1 cellular context compared by ENCODE assay signal in the genomic region with DNA sequence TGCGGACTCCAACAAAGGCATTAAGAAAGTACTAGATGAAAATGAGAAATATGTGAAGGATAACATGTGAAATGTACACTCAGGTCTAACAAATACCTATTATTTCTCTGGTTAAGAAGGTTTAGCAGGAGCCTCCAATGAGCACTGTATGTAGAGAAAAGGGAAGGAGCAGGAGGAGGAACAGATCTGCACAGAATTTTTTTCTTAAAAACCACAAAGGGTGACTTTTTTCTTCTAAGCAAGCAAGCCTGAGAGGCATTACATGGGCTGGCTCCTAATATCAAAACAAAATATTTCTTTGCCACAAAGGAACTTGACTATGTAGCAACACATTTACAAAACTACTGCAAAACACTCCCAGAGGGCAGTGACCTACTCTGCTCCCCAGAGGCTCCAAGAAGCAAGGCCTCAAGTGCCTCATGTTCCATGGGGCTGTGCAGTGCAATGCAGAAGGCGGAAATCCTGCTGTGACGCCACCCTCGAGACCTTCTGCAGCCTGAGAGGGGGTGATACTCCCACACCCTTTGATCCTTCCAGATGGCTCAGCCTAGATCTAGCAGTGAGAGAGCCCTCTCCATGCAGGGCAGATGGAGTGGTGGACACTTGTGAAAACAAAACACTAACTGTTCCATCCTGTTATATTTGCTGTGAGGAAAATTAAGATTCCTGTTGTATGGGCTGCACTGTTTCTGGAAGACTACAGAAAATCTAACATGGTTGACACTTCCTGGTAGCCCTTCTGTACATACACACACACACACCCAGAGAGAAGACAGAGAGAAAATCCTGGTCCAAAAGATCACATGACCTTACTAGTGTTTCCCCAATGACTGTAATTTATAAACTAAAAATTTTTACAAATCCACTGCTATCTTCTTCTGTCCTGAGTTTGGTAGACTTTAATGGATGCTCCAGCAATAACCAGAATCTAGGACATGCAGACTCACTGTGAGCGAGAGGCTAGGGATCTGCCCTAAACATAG.
TF ChIP-seq lines count a peak whose summit lies in the region.

No MANE protein-coding gene starts in this region.

TF ChIP-seq in K562, 482 proteins besides CTCF, POLR2A, EP300 and RAD21 (continued from another document and continues in another):
- TF ChIP-seq, protein P1, sequence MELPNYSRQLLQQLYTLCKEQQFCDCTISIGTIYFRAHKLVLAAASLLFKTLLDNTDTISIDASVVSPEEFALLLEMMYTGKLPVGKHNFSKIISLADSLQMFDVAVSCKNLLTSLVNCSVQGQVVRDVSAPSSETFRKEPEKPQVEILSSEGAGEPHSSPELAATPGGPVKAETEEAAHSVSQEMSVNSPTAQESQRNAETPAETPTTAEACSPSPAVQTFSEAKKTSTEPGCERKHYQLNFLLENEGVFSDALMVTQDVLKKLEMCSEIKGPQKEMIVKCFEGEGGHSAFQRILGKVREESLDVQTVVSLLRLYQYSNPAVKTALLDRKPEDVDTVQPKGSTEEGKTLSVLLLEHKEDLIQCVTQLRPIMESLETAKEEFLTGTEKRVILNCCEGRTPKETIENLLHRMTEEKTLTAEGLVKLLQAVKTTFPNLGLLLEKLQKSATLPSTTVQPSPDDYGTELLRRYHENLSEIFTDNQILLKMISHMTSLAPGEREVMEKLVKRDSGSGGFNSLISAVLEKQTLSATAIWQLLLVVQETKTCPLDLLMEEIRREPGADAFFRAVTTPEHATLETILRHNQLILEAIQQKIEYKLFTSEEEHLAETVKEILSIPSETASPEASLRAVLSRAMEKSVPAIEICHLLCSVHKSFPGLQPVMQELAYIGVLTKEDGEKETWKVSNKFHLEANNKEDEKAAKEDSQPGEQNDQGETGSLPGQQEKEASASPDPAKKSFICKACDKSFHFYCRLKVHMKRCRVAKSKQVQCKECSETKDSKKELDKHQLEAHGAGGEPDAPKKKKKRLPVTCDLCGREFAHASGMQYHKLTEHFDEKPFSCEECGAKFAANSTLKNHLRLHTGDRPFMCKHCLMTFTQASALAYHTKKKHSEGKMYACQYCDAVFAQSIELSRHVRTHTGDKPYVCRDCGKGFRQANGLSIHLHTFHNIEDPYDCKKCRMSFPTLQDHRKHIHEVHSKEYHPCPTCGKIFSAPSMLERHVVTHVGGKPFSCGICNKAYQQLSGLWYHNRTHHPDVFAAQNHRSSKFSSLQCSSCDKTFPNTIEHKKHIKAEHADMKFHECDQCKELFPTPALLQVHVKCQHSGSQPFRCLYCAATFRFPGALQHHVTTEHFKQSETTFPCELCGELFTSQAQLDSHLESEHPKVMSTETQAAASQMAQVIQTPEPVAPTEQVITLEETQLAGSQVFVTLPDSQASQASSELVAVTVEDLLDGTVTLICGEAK (IDR thresholded peaks at IDR 0.05) = peak; percentile 12; the same call in 1 of the 2 replicates
- TF ChIP-seq, protein P1 (CRISPR knock-in tag; IDR thresholded peaks at IDR 0.05) = no peak
- TF ChIP-seq DMBX1 (CRISPR knock-in tag; IDR thresholded peaks at IDR 0.05; ENCODE audit: borderline replicate concordance) (peak; percentile 23; the same call in 1 of the 2 replicates), ZNF253 (CRISPR knock-in tag; conservative IDR thresholded peaks at IDR 0.05) (no peak), ARID1B (IDR thresholded peaks at IDR 0.05) (peak; percentile 84), TCF7 (IDR thresholded peaks at IDR 0.05; ENCODE audit: borderline replicate concordance) (peak; percentile 96), MTA1 (IDR thresholded peaks at IDR 0.05; ENCODE audit: borderline replicate concordance) (no peak), HLTF (IDR thresholded peaks at IDR 0.05) (no peak; the same call in 1 of the 2 replicates), NR2C1 (IDR thresholded peaks at IDR 0.05) (no peak; the same call in 1 of the 2 replicates), NR2C1 (tag; IDR thresholded peaks at IDR 0.05) (0 out of 2 replicates have a peak, but pooled peaks have one; percentile 23), TRIM28 (IDR thresholded peaks at IDR 0.05) (0 out of 2 replicates have a peak, but pooled peaks have one; percentile 53), STAT5A (IDR thresholded peaks at IDR 0.05; ENCODE audit: borderline replicate concordance, low read length) (peak; percentile 60), JUND (IDR thresholded peaks at IDR 0.05; ENCODE audit: borderline replicate concordance, low read depth, low read length) (peak; percentile 68; the same call in 1 of the 2 replicates), JUND (tag; IDR thresholded peaks at IDR 0.05; ENCODE audit: borderline replicate concordance, low read depth, low read length) (peak; percentile 64; the same call in 2 of the 3 replicates), CBFA2T2 (conservative IDR thresholded peaks at IDR 0.05) (peak; percentile 91), CXXC5 (CRISPR knock-in tag; IDR thresholded peaks at IDR 0.05) (peak; percentile 54), CC2D1A (IDR thresholded peaks at IDR 0.05) (peak; percentile 75; the same call in 1 of the 2 replicates), MAZ (CRISPR knock-in tag; conservative IDR thresholded peaks at IDR 0.05 in 1 of 2, IDR thresholded peaks at IDR 0.05 in 1 of 2) (peak in 1 of 2 experiments; percentile 14; a peak in 1 of 4 replicates), YY1 (IDR thresholded peaks at IDR 0.05; ENCODE audit: borderline replicate concordance in 1 of 3, control insufficient read depth in 1 of 3, extremely low read depth in 1 of 3, insufficient read depth in 3 of 3, insufficient read length in 1 of 3, insufficient replicate concordance in 2 of 3, low read depth in 1 of 3, low read length in 2 of 3) (peak in 1 of 3 experiments; percentile 48), ZNF445 (CRISPR knock-in tag; IDR thresholded peaks at IDR 0.05; ENCODE audit: low read depth) (0 out of 2 replicates have a peak, but pooled peaks have one; percentile 35), ZNF212 (CRISPR knock-in tag; IDR thresholded peaks at IDR 0.05) (no peak), SMAD1 (IDR thresholded peaks at IDR 0.05; ENCODE audit: low read depth, low read length, partially characterized antibody) (no peak), ZNF766 (CRISPR knock-in tag; conservative IDR thresholded peaks at IDR 0.05) (no peak), ZZZ3 (IDR thresholded peaks at IDR 0.05) (no peak), CBFA2T3 (IDR thresholded peaks at IDR 0.05) (peak; percentile 95), ARHGAP35 (IDR thresholded peaks at IDR 0.05; ENCODE audit: partially characterized antibody) (no peak), NBN (IDR thresholded peaks at IDR 0.05; ENCODE audit: low read depth) (peak; percentile 56; the same call in 1 of the 2 replicates), NEUROD1 (IDR thresholded peaks at IDR 0.05; ENCODE audit: borderline replicate concordance, low read depth, low read length, partially characterized antibody) (peak; percentile 27), TEAD4 (IDR thresholded peaks at IDR 0.05; ENCODE audit: low read length) (peak; percentile 90), TEAD4 (CRISPR knock-in tag; IDR thresholded peaks at IDR 0.05; ENCODE audit: borderline replicate concordance) (no peak)
- TF ChIP-seq, protein P2, sequence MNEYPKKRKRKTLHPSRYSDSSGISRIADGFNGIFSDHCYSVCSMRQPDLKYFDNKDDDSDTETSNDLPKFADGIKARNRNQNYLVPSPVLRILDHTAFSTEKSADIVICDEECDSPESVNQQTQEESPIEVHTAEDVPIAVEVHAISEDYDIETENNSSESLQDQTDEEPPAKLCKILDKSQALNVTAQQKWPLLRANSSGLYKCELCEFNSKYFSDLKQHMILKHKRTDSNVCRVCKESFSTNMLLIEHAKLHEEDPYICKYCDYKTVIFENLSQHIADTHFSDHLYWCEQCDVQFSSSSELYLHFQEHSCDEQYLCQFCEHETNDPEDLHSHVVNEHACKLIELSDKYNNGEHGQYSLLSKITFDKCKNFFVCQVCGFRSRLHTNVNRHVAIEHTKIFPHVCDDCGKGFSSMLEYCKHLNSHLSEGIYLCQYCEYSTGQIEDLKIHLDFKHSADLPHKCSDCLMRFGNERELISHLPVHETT (CRISPR knock-in tag; conservative IDR thresholded peaks at IDR 0.05 in 1 of 2, IDR thresholded peaks at IDR 0.05 in 1 of 2) = peak in 1 of 2 experiments; percentile 55; a peak in 1 of 4 replicates
- TF ChIP-seq, protein P3, sequence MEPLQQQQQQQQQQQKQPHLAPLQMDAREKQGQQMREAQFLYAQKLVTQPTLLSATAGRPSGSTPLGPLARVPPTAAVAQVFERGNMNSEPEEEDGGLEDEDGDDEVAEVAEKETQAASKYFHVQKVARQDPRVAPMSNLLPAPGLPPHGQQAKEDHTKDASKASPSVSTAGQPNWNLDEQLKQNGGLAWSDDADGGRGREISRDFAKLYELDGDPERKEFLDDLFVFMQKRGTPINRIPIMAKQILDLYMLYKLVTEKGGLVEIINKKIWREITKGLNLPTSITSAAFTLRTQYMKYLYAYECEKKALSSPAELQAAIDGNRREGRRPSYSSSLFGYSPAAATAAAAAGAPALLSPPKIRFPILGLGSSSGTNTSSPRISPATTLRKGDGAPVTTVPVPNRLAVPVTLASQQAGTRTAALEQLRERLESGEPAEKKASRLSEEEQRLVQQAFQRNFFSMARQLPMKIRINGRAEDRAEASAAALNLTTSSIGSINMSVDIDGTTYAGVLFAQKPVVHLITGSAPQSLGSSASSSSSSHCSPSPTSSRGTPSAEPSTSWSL (CRISPR knock-in tag; IDR thresholded peaks at IDR 0.05; ENCODE audit: borderline replicate concordance) = no peak
- TF ChIP-seq, protein P4, sequence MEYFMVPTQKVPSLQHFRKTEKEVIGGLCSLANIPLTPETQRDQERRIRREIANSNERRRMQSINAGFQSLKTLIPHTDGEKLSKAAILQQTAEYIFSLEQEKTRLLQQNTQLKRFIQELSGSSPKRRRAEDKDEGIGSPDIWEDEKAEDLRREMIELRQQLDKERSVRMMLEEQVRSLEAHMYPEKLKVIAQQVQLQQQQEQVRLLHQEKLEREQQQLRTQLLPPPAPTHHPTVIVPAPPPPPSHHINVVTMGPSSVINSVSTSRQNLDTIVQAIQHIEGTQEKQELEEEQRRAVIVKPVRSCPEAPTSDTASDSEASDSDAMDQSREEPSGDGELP (CRISPR knock-in tag; IDR thresholded peaks at IDR 0.05; ENCODE audit: borderline replicate concordance) = peak; percentile 70
- TF ChIP-seq, protein P5, sequence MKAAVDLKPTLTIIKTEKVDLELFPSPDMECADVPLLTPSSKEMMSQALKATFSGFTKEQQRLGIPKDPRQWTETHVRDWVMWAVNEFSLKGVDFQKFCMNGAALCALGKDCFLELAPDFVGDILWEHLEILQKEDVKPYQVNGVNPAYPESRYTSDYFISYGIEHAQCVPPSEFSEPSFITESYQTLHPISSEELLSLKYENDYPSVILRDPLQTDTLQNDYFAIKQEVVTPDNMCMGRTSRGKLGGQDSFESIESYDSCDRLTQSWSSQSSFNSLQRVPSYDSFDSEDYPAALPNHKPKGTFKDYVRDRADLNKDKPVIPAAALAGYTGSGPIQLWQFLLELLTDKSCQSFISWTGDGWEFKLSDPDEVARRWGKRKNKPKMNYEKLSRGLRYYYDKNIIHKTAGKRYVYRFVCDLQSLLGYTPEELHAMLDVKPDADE (conservative IDR thresholded peaks at IDR 0.05; ENCODE audit: control insufficient read depth, low read depth, low read length) = peak; percentile 73; the same call in 1 of the 2 replicates
- TF ChIP-seq, protein P6, sequence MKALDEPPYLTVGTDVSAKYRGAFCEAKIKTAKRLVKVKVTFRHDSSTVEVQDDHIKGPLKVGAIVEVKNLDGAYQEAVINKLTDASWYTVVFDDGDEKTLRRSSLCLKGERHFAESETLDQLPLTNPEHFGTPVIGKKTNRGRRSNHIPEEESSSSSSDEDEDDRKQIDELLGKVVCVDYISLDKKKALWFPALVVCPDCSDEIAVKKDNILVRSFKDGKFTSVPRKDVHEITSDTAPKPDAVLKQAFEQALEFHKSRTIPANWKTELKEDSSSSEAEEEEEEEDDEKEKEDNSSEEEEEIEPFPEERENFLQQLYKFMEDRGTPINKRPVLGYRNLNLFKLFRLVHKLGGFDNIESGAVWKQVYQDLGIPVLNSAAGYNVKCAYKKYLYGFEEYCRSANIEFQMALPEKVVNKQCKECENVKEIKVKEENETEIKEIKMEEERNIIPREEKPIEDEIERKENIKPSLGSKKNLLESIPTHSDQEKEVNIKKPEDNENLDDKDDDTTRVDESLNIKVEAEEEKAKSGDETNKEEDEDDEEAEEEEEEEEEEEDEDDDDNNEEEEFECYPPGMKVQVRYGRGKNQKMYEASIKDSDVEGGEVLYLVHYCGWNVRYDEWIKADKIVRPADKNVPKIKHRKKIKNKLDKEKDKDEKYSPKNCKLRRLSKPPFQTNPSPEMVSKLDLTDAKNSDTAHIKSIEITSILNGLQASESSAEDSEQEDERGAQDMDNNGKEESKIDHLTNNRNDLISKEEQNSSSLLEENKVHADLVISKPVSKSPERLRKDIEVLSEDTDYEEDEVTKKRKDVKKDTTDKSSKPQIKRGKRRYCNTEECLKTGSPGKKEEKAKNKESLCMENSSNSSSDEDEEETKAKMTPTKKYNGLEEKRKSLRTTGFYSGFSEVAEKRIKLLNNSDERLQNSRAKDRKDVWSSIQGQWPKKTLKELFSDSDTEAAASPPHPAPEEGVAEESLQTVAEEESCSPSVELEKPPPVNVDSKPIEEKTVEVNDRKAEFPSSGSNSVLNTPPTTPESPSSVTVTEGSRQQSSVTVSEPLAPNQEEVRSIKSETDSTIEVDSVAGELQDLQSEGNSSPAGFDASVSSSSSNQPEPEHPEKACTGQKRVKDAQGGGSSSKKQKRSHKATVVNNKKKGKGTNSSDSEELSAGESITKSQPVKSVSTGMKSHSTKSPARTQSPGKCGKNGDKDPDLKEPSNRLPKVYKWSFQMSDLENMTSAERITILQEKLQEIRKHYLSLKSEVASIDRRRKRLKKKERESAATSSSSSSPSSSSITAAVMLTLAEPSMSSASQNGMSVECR (CRISPR knock-in tag; IDR thresholded peaks at IDR 0.05) = peak; percentile 32; the same call in 1 of the 2 replicates
